In the genomic region with DNA sequence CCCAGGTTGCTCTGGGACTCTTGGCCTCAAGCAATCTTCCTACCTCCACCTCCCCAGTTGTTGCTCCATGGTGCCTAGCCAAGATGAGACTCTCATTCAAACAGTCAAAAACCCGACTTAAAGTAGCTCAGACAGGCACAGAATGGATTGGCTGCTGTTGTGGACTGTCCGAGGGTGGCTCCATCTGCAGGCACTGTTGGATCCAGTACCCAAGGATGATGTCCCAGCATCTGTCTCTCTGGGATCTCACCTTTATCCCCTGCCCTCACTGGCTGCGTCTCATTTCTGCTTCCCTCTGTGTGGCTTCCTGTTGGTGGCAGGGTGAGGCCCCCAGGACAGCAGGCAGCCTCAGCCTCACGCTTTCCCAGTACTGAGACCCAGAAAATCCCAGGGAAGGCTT, we compare ENCODE assay signal across 7 cellular contexts. TPM values are rescaled to one million over a fixed set of nuclear protein-coding genes. Genes with fewer than 3 reads are reported as not detected.
"Had no signal": no experiment of that assay in that cellular context is flagged by ENCODE, and none has a peak within 500 bp of the region (broad histone marks: within the 10 kb centered on the region; RNA-seq: fewer than 3 reads in every experiment).

No MANE protein-coding gene starts in this region.

RNA-seq across cellular contexts. Expression of gene FKBP6, which starts 48.3 kb away (rescaled TPM):
- total RNA-seq: GM23248, GM23338, H4, H9, HFFc6 had no signal
- polyA plus RNA-seq: GM23248 had no signal

RNA-seq across cellular contexts. Expression of gene TRIM50, which starts 48.4 kb away (rescaled TPM):
- total RNA-seq: GM23248, H1, H4, H7, H9, HFFc6 had no signal
- polyA plus RNA-seq: GM23248, GM23338 had no signal
